Comparison of ENCODE assay signal across 12 cellular contexts in genomic region chr14:50647282-50647681, GRCh38. TPM values are rescaled to one million over a fixed set of nuclear protein-coding genes. Genes with fewer than 3 reads are reported as not detected.
DNase-seq lines count a peak whose midpoint lies in the region; ATAC-seq, FAIRE-seq and TF ChIP-seq lines count a peak whose summit lies in the region.
"Had no signal": no experiment of that assay in that cellular context is flagged by ENCODE, and none has a peak within 500 bp of the region (broad histone marks: within the 10 kb centered on the region; RNA-seq: fewer than 3 reads in every experiment).

No MANE protein-coding gene starts in this region.

- no peaks in the 10 kb centered on the region for H3K27me3 ChIP-seq in left lung

- no peak overlapping the region for H3K4me3 Mint-ChIP-seq in immature natural killer cell

- intact Hi-C loops in left lung (cut with DNase I): no loop called here

- peaks cover 0 to 5% of the 10 kb centered on the region in 2 donors for H3K4me1 ChIP-seq in left lung

- ATAC-seq in GM19328 (IDR thresholded peaks at IDR 0.05; ENCODE audit: unreplicated experiment) (peak; percentile 85), HG02642 (IDR thresholded peaks at IDR 0.05; ENCODE audit: poor library complexity, unreplicated experiment) (peak; percentile 89), HG03469 (IDR thresholded peaks at IDR 0.05; ENCODE audit: unreplicated experiment) (peak; percentile 83), left lung (no peak)
- ATAC-seq: HCT116, right cardiac atrium had no signal

- H3K27me3 Mint-ChIP-seq in immature natural killer cell (ENCODE audit: low read depth in 3 of 3): peaks cover 0 to 1% (median 0%) of the 10 kb centered on the region in 3 donors

- no peak overlapping the region for H3K27ac Mint-ChIP-seq in immature natural killer cell

- H3K4me1 Mint-ChIP-seq in immature natural killer cell: no peaks in the 10 kb centered on the region

- H3K36me3 Mint-ChIP-seq in immature natural killer cell: no peaks in the 10 kb centered on the region

- DNase-seq in urothelium cell line (ENCODE audit: low spot score): no peak
- DNase-seq in left lung: no peak
- DNase-seq in NCI-H2081 (lab: John Stamatoyannopoulos, UW): no peak
- no peak for DNase-seq in immature natural killer cell
- DNase-seq: DND-41, mesendoderm, right cardiac atrium had no signal

- no peaks in the 10 kb centered on the region for H3K9me3 ChIP-seq in left lung

- H3K4me3 ChIP-seq in left lung: no peak overlapping the region

- TF ChIP-seq CTCF in left lung (IDR thresholded peaks at IDR 0.05): no peak

- no peak overlapping the region for H3K27ac ChIP-seq in left lung

- H3K9me3 Mint-ChIP-seq in immature natural killer cell: no peaks in the 10 kb centered on the region

- FAIRE-seq in urothelium cell line (lab: Jason Lieb, UNC): peak; percentile 61
- FAIRE-seq: TTC549 had no signal

- peaks cover 0 to 5% of the 10 kb centered on the region in 2 donors for H3K36me3 ChIP-seq in left lung

RNA-seq across cellular contexts. Expression of gene SAV1, which starts 20.8 kb away (rescaled TPM):
- total RNA-seq in left lung: 10 to 100 TPM; 28.2 to 32.3 TPM
- 1 to 10 TPM; 2.9 to 6.9 (median 5.3) TPM for polyA plus RNA-seq in immature natural killer cell
